ENCODE assay signal across 1 cellular context in genomic region chr4:76585897-76586360, GRCh38.
TF ChIP-seq lines count a peak whose summit lies in the region.

No MANE protein-coding gene starts in this region.

TF ChIP-seq in HCT116, 20 proteins besides CTCF, POLR2A, EP300 and RAD21 (continued from another document):
- TF ChIP-seq ZBTB33 (IDR thresholded peaks at IDR 0.05; ENCODE audit: extremely low read depth, insufficient replicate concordance, low read length) (no peak), EZH2 (IDR thresholded peaks at IDR 0.05) (no peak), SIN3A (IDR thresholded peaks at IDR 0.05; ENCODE audit: low read depth) (peak; percentile 54; the same call in 1 of the 2 replicates), CEBPB (IDR thresholded peaks at IDR 0.05; ENCODE audit: low read depth) (no peak), ZNF274 (IDR thresholded peaks at IDR 0.05; ENCODE audit: low read depth, low read length) (no peak), TCF7L2 (IDR thresholded peaks at IDR 0.05; ENCODE audit: borderline replicate concordance, extremely low read depth, insufficient read depth, insufficient read length) (peak; percentile 59), SP1 (IDR thresholded peaks at IDR 0.05; ENCODE audit: low read depth) (0 out of 2 replicates have a peak, but pooled peaks have one; percentile 36), POLR2AphosphoS5 (IDR thresholded peaks at IDR 0.05; ENCODE audit: low read depth, low read length) (peak; percentile 81), YY1 (IDR thresholded peaks at IDR 0.05; ENCODE audit: extremely low read depth, insufficient replicate concordance, low read depth, low read length) (no peak), MAX (IDR thresholded peaks at IDR 0.05) (peak; percentile 91)
